ENCODE assay signal across 8 cellular contexts in genomic region chr6:49551126-49551865, GRCh38. TPM values are rescaled to one million over a fixed set of nuclear protein-coding genes. Genes with fewer than 3 reads are reported as not detected.
A peak's percentile ranks its signal among the peaks of the same experiment; 100 is the strongest.
DNase-seq lines count a peak whose midpoint lies in the region; ATAC-seq and TF ChIP-seq lines count a peak whose summit lies in the region.

No MANE protein-coding gene starts in this region.

- H4K20me1 ChIP-seq in PC-3 (ENCODE audit: low read length) = no peaks in the 10 kb centered on the region; the same call in 1 of the 2 replicates

- DNase-seq in ACHN = peak; percentile 31
- DNase-seq in PC-3 = peak; percentile 34
- DNase-seq in NK-92 (lab: John Stamatoyannopoulos, UW; ENCODE audit: unreplicated experiment) = no peak
- no peak for DNase-seq in stimulated activated CD4-positive, alpha-beta T cell treated with anti-CD3 and anti-CD28 coated beads, Interleukin-4, amount 100 ng/mL, for 4 hours

- CTCF ChIA-PET in PC-3 (lab: Charles Lee) = no interaction called here

- H3K4me1 ChIP-seq in PC-3 (ENCODE audit: insufficient read depth, low read length) (peaks cover 42% of the 10 kb centered on the region), duodenal mucosa (ENCODE audit: control insufficient read depth in 1 of 2, insufficient read depth in 2 of 2, low read length in 2 of 2) (peaks cover 15 to 24% of the 10 kb centered on the region in 2 donors), mesodermal cell (ENCODE audit: control insufficient read depth, insufficient read depth, low read length, poor library complexity, severe bottlenecking) (peaks cover 9% of the 10 kb centered on the region)

- H3K27me3 ChIP-seq in PC-3 (ENCODE audit: low read length) (no peaks in the 10 kb centered on the region), duodenal mucosa (ENCODE audit: control insufficient read depth in 1 of 2, insufficient read depth in 2 of 2, low read length in 2 of 2) (peaks cover 4 to 10% of the 10 kb centered on the region in 2 donors)

- no peak for TF ChIP-seq CTCF in PC-3 (conservative IDR thresholded peaks at IDR 0.05; ENCODE audit: low read depth, low read length)

- no peaks in the 10 kb centered on the region for H3K9me2 ChIP-seq in PC-3 (replicated peaks; ENCODE audit: low read length)

- peak overlapping the region; percentile 98 for H3K4me2 ChIP-seq in PC-3 (ENCODE audit: low read length)

- peak overlapping the region; percentile 88; the same call in 1 of the 2 replicates for H2AFZ ChIP-seq in PC-3 (ENCODE audit: low read length)

- H3K36me3 ChIP-seq in PC-3 (ENCODE audit: low read depth, low read length) (no peaks in the 10 kb centered on the region), duodenal mucosa (ENCODE audit: control insufficient read depth in 1 of 2, insufficient read depth in 2 of 2, low read length in 2 of 2) (no peaks in the 10 kb centered on the region), mesodermal cell (ENCODE audit: control insufficient read depth, insufficient read depth, low read length) (no peaks in the 10 kb centered on the region)

- H3K4me3 ChIP-seq in PC-3 (ENCODE audit: low read length) (peak overlapping the region; percentile 90), duodenal mucosa (ENCODE audit: low read depth in 1 of 2, low read length in 2 of 2) (peak overlapping the region; percentile 85 to 97), mesodermal cell (ENCODE audit: extremely low read depth, insufficient read depth, low read length, poor library complexity, severe bottlenecking) (peak overlapping the region; percentile 36)

- H3F3A ChIP-seq in PC-3 (ENCODE audit: low read length, unreplicated experiment) = peaks cover 8% of the 10 kb centered on the region

- TSS peak; percentile 47 for BruUV-seq in PC-3 (replicated peaks; lab: Mats Ljungman, UMichigan)

- in situ Hi-C loops in ACHN (cut with HindIII; ENCODE audit: low pct_ligation_motif_present, low pct_unique_long_range_greater_than_20kb, low sequenced_read_pairs) = no loop called here

- intact Hi-C loops in PC-3 (cut with micrococcal nuclease) = loop anchor here (2.0 kb wide), 1 partner anchor 16 kb away; no protein-coding TSS in a partner anchor

- POLR2A ChIA-PET in PC-3 (lab: Charles Lee; ENCODE audit: unreplicated experiment) = interaction anchor here (0.7 to 1.3 kb wide), 2 partner anchors 10 to 15 kb away, joined by 3 to 6 read pairs; no protein-coding TSS in a partner anchor

- H3K9me3 ChIP-seq in PC-3 (ENCODE audit: low read length) (no peaks in the 10 kb centered on the region), duodenal mucosa (ENCODE audit: control insufficient read depth in 1 of 2, low read length in 2 of 2) (no peaks in the 10 kb centered on the region), mesodermal cell (ENCODE audit: control insufficient read depth, low read length) (no peaks in the 10 kb centered on the region)

- H3K79me2 ChIP-seq in PC-3 (ENCODE audit: low read length) = peaks cover 58% of the 10 kb centered on the region

- H3K27ac ChIP-seq in PC-3 (ENCODE audit: low read length) (peak overlapping the region; percentile 74), duodenal mucosa (ENCODE audit: low read depth, low read length) (peak overlapping the region; percentile 41), mesodermal cell (ENCODE audit: low read depth, low read length, severe bottlenecking) (no peak overlapping the region)

- H3K9ac ChIP-seq in PC-3 (ENCODE audit: low read length) (peak overlapping the region; percentile 95), duodenal mucosa (ENCODE audit: low read depth in 1 of 2, low read length in 2 of 2) (peak overlapping the region; percentile 58 to 83)

- ATAC-seq in GM18511 (IDR thresholded peaks at IDR 0.05; ENCODE audit: unreplicated experiment) (peak; percentile 55), HG02943 (IDR thresholded peaks at IDR 0.05; ENCODE audit: low read depth, unreplicated experiment) (peak; percentile 50), PC-3 (peak; percentile 27)

- 0 to 1% methylated on average over 22 to 23 of the region's 35 CpGs for WGBS in mesodermal cell (ENCODE audit: insufficient coverage in 2 of 2), 2 experiments

RNA-seq across cellular contexts. Expression of gene C6orf141, which starts 0.8 kb away (rescaled TPM):
- 43.8 and 49.4 TPM in 2 replicates for total RNA-seq in PC-3 (2014; rRNA removed)
- polyA plus RNA-seq in mesodermal cell (2013, experiment 1 of 2) = 6.4 TPM
- polyA plus RNA-seq in mesodermal cell (2013, experiment 2 of 2) = 8.9 TPM

RNA-seq across cellular contexts. Expression of gene GLYATL3, which starts 51.6 kb away (rescaled TPM):
- total RNA-seq in PC-3 (2014; rRNA removed) = not detected in 2 replicates
- not detected for polyA plus RNA-seq in mesodermal cell (2013, experiment 1 of 2)
- polyA plus RNA-seq in mesodermal cell (2013, experiment 2 of 2) = not detected

Comparison
In these comparisons a context has a peak if more than half of its experiments do, and no peak if none do; other contexts are left out.
1. DNase-seq: peak in ACHN (single experiment) and PC-3 (single experiment); none in NK-92 (single experiment) and stimulated activated CD4-positive, alpha-beta T cell treated with anti-CD3 and anti-CD28 coated beads, Interleukin-4, amount 100 ng/mL, for 4 hours (0 of 2).
2. H3K4me3 ChIP-seq: peak in every context shown above with its lines; median percentile 91 in duodenal mucosa; 90 in PC-3; 36 in mesodermal cell.
3. Peak in every context shown above with its lines, with median percentiles within 50 percentile points of each other: ATAC-seq.